ENCODE assay signal across 17 cellular contexts in genomic region chr16:11212819-11213196, GRCh38. TPM values are rescaled to one million over a fixed set of nuclear protein-coding genes. Genes with fewer than 3 reads are reported as not detected.
A peak's percentile ranks its signal among the peaks of the same experiment; 100 is the strongest.
DNase-seq lines count a peak whose midpoint lies in the region; ATAC-seq and TF ChIP-seq lines count a peak whose summit lies in the region.
"Had no signal": no experiment of that assay in that cellular context is flagged by ENCODE, and none has a peak within 500 bp of the region (broad histone marks: within the 10 kb centered on the region; RNA-seq: fewer than 3 reads in every experiment).

No MANE protein-coding gene starts in this region.

- TF ChIP-seq RAD21 in IMR-90 (IDR thresholded peaks at IDR 0.05; ENCODE audit: low read length): no peak

- H2BK15ac ChIP-seq in IMR-90 (ENCODE audit: low read depth, low read length): no peak overlapping the region

- H2BK120ac ChIP-seq in IMR-90 (ENCODE audit: low read depth, low read length): no peak overlapping the region

- H3K4me1 ChIP-seq in IMR-90 (ENCODE audit: control insufficient read depth, insufficient read depth, low read length) (no peaks in the 10 kb centered on the region), foreskin keratinocyte (peaks cover 19% of the 10 kb centered on the region)
- H3K4me1 ChIP-seq: pancreas had no signal

- intact Hi-C loops in IMR-90 (cut with micrococcal nuclease): no loop called here

- H3K9me3 Mint-ChIP-seq in activated T-cell treated with anti-CD3 and anti-CD28 coated beads, Interleukin-2, amount 50 U/mL, for 72 hours: peaks cover 4 to 12% of the 10 kb centered on the region in 2 donors
- H3K9me3 Mint-ChIP-seq in stimulated activated naive B cell treated with anti-CD40 and anti-IgM and Interleukin-4, amounts not matched to agents 10 μg/mL and 1 μg/mL and 100 μg/mL, for 72 hours: peaks cover 6 to 7% of the 10 kb centered on the region in 2 donors

- no peaks in the 10 kb centered on the region for H4K20me1 ChIP-seq in IMR-90 (ENCODE audit: insufficient read depth, low read length)

- H2AFZ ChIP-seq in IMR-90 (replicated peaks; ENCODE audit: low read length, poor library complexity): peak overlapping the region; percentile 58

- no peak overlapping the region for H3K4me3 Mint-ChIP-seq in activated T-cell treated with anti-CD3 and anti-CD28 coated beads, Interleukin-2, amount 50 U/mL, for 72 hours
- no peak overlapping the region for H3K4me3 Mint-ChIP-seq in stimulated activated naive B cell treated with anti-CD40 and anti-IgM and Interleukin-4, amounts not matched to agents 10 μg/mL and 1 μg/mL and 100 μg/mL, for 72 hours
- H3K4me3 Mint-ChIP-seq: activated CD4-positive, alpha-beta memory T cell treated with anti-CD3 and anti-CD28 coated beads for 36 hours had no signal

- H4K5ac ChIP-seq in IMR-90 (ENCODE audit: low read depth, low read length): no peak overlapping the region

- H2BK20ac ChIP-seq in IMR-90 (ENCODE audit: low read depth, low read length): no peak overlapping the region

- 90% methylated on average over 8 of the region's 14 CpGs; no CpG with 5 or more reads in 1 of the 2 experiments for WGBS in IMR-90 (ENCODE audit: extremely low coverage in 2 of 2, insufficient read length in 1 of 2), 2 experiments

- no peak overlapping the region for H3K4ac ChIP-seq in IMR-90 (ENCODE audit: low read depth, low read length)

- H4K8ac ChIP-seq in IMR-90 (ENCODE audit: low read depth in 2 of 2, low read length in 2 of 2): no peak overlapping the region

- no peak overlapping the region for H4K91ac ChIP-seq in IMR-90 (ENCODE audit: insufficient read depth, low read depth, low read length)

- no peaks in the 10 kb centered on the region for H3K36me3 ChIP-seq in IMR-90 (ENCODE audit: control insufficient read depth, insufficient read depth, low read length)
- H3K36me3 ChIP-seq: pancreas had no signal

- no peak overlapping the region for H3K56ac ChIP-seq in IMR-90 (ENCODE audit: extremely low read depth, insufficient read depth, low read length)

- no peak overlapping the region for H2AK9ac ChIP-seq in IMR-90 (replicated peaks; ENCODE audit: low read depth, low read length, poor library complexity)

- H3K79me1 ChIP-seq in IMR-90 (ENCODE audit: low read depth in 1 of 2, low read length in 2 of 2): no peaks in the 10 kb centered on the region

- H3K18ac ChIP-seq in IMR-90 (ENCODE audit: low read depth, low read length): no peak overlapping the region

- H3K9me3 ChIP-seq in IMR-90 (ENCODE audit: control insufficient read depth, insufficient read depth, low read length): peaks cover 12% of the 10 kb centered on the region
- H3K9me3 ChIP-seq: pancreas, SK-N-SH had no signal

- no peaks in the 10 kb centered on the region for H3K9me1 ChIP-seq in IMR-90 (ENCODE audit: insufficient read depth, low read length)

- no peaks in the 10 kb centered on the region for H3K27me3 Mint-ChIP-seq in activated T-cell treated with anti-CD3 and anti-CD28 coated beads, Interleukin-2, amount 50 U/mL, for 72 hours (ENCODE audit: low read depth)
- H3K27me3 Mint-ChIP-seq in stimulated activated naive B cell treated with anti-CD40 and anti-IgM and Interleukin-4, amounts not matched to agents 10 μg/mL and 1 μg/mL and 100 μg/mL, for 72 hours: peaks cover 9 to 12% of the 10 kb centered on the region in 2 donors
- H3K27me3 Mint-ChIP-seq: activated CD4-positive, alpha-beta memory T cell treated with anti-CD3 and anti-CD28 coated beads for 36 hours had no signal

- H3K27ac ChIP-seq in IMR-90 (ENCODE audit: insufficient read depth, low read length) (no peak overlapping the region), foreskin keratinocyte (peak overlapping the region; percentile 31)
- H3K27ac ChIP-seq: epithelial cell of prostate, pancreas had no signal

- no peak for TF ChIP-seq POLR2A in IMR-90 (IDR thresholded peaks at IDR 0.05; ENCODE audit: low read depth, low read length)

- H3K27me3 ChIP-seq in IMR-90 (ENCODE audit: control insufficient read depth, insufficient read depth, low read length) (peaks cover 5% of the 10 kb centered on the region; the same call in 1 of the 2 replicates), foreskin keratinocyte (no peaks in the 10 kb centered on the region)
- H3K27me3 ChIP-seq: pancreas had no signal

- H3K9ac ChIP-seq in IMR-90 (ENCODE audit: low read depth, low read length): no peak overlapping the region
- H3K9ac ChIP-seq: SK-N-SH had no signal

- TF ChIP-seq CTCF in IMR-90 (conservative IDR thresholded peaks at IDR 0.05; ENCODE audit: low read depth, low read length) (no peak), foreskin keratinocyte (conservative IDR thresholded peaks at IDR 0.05) (no peak)

- ATAC-seq in activated T-cell treated with anti-CD3 and anti-CD28 coated beads, Interleukin-2, amount 50 U/mL, for 72 hours (replicated peaks in 1 of 2): peak; percentile 19 to 24
- ATAC-seq in IMR-90 (ENCODE audit: low read depth) (no peak), foreskin keratinocyte (peak; percentile 76)
- ATAC-seq in stimulated activated naive B cell treated with anti-CD40 and anti-IgM and Interleukin-4, amounts not matched to agents 10 μg/mL and 1 μg/mL and 100 μg/mL, for 72 hours (replicated peaks): peak; percentile 47 to 64

- H3K4me1 Mint-ChIP-seq in activated T-cell treated with anti-CD3 and anti-CD28 coated beads, Interleukin-2, amount 50 U/mL, for 72 hours (ENCODE audit: low read depth): peaks cover 44% of the 10 kb centered on the region
- H3K4me1 Mint-ChIP-seq in stimulated activated naive B cell treated with anti-CD40 and anti-IgM and Interleukin-4, amounts not matched to agents 10 μg/mL and 1 μg/mL and 100 μg/mL, for 72 hours: peaks cover 34 to 51% of the 10 kb centered on the region in 2 donors

- no peak overlapping the region for H2BK5ac ChIP-seq in IMR-90 (ENCODE audit: low read depth, low read length, poor library complexity, severe bottlenecking)

- POLR2A ChIA-PET in IMR-90 (lab: Charles Lee; ENCODE audit: unreplicated experiment): no interaction called here

- in situ Hi-C loops in IMR-90 (cut with MboI; ENCODE audit: low sequenced_read_pairs): no loop called here

- H3K14ac ChIP-seq in IMR-90 (replicated peaks; ENCODE audit: low read depth, low read length): no peak overlapping the region

- H3K27ac Mint-ChIP-seq in activated T-cell treated with anti-CD3 and anti-CD28 coated beads, Interleukin-2, amount 50 U/mL, for 72 hours: no peak overlapping the region
- peak overlapping the region; percentile 62 for H3K27ac Mint-ChIP-seq in stimulated activated naive B cell treated with anti-CD40 and anti-IgM and Interleukin-4, amounts not matched to agents 10 μg/mL and 1 μg/mL and 100 μg/mL, for 72 hours
- H3K27ac Mint-ChIP-seq: activated CD4-positive, alpha-beta memory T cell treated with anti-CD3 and anti-CD28 coated beads for 36 hours had no signal

- CTCF ChIA-PET in IMR-90 (lab: Yijun Ruan, JAX): no interaction called here

- H3K4me3 ChIP-seq in IMR-90 (ENCODE audit: insufficient read depth, low read depth, low read length): no peak overlapping the region
- H3K4me3 ChIP-seq: pancreas had no signal

- peaks cover 16 to 22% of the 10 kb centered on the region in 2 donors for H3K36me3 Mint-ChIP-seq in activated T-cell treated with anti-CD3 and anti-CD28 coated beads, Interleukin-2, amount 50 U/mL, for 72 hours (ENCODE audit: insufficient read depth in 2 of 2)
- H3K36me3 Mint-ChIP-seq in stimulated activated naive B cell treated with anti-CD40 and anti-IgM and Interleukin-4, amounts not matched to agents 10 μg/mL and 1 μg/mL and 100 μg/mL, for 72 hours: peaks cover 1 to 16% of the 10 kb centered on the region in 2 donors

- H3K4me2 ChIP-seq in IMR-90 (ENCODE audit: low read depth, low read length): no peak overlapping the region
- H3K4me2 ChIP-seq: SK-N-SH had no signal

- dilution Hi-C loops in IMR-90 (cut with HindIII; ENCODE audit: low sequenced_read_pairs, unreplicated experiment): no loop called here

- no TSS peak for BruUV-seq in IMR-90 (replicated peaks; lab: Mats Ljungman, UMichigan)

- H3K23ac ChIP-seq in IMR-90 (ENCODE audit: low read depth, low read length): no peak overlapping the region

- no peak overlapping the region for H2AK5ac ChIP-seq in IMR-90 (ENCODE audit: low read depth, low read length)

- DNase-seq in activated T-cell treated with anti-CD3 and anti-CD28 coated beads, Interleukin-2, amount 50 U/mL, for 72 hours: no peak
- DNase-seq in activated T-cell treated with anti-CD3 and anti-CD28 coated beads for 4 hours: no peak
- DNase-seq in IMR-90: no peak
- no peak for DNase-seq in foreskin keratinocyte
- DNase-seq in stimulated activated naive B cell treated with anti-CD40 and anti-IgM and Interleukin-4, amounts not matched to agents 10 μg/mL and 1 μg/mL and 100 μg/mL, for 72 hours: peak; percentile 45
- no peak for DNase-seq in inferior parietal cortex (ENCODE audit: extremely low spot score)
- DNase-seq in NCI-H510A treated with DMSO at 0.1 percent for 48 hours (lab: John Stamatoyannopoulos, UW): no peak
- DNase-seq in NCI-H1930 (lab: John Stamatoyannopoulos, UW): no peak
- DNase-seq: activated CD4-positive, alpha-beta memory T cell treated with anti-CD3 and anti-CD28 coated beads for 36 hours; anterior cingulate cortex; Calu3; NCI-H1048; NCI-H2227 treated with DMSO at 0.1 percent for 48 hours; pancreas had no signal

TF ChIP-seq in IMR-90, 13 proteins besides CTCF, POLR2A, EP300 and RAD21 (continues in another document):
- TF ChIP-seq FOS (IDR thresholded peaks at IDR 0.05; ENCODE audit: low read depth, low read length) (no peak), CEBPB (IDR thresholded peaks at IDR 0.05; ENCODE audit: low read depth, low read length) (no peak), USF2 (IDR thresholded peaks at IDR 0.05; ENCODE audit: low read depth, low read length) (no peak)

RNA-seq across cellular contexts. Expression of gene SOCS1, which starts 43.2 kb away (rescaled TPM):
- total RNA-seq in activated T-cell treated with anti-CD3 and anti-CD28 coated beads, Interleukin-2, amount 50 U/mL, for 72 hours: 100 to 1,000 TPM in 1 of 2 donors, 10 to 100 TPM in 1; 93.7 to 126 TPM
- total RNA-seq in IMR-90 (2012; rRNA removed) (2.0 and 2.2 TPM in 2 replicates), foreskin keratinocyte (5.2 and 6.3 TPM in 2 replicates)
- polyA plus RNA-seq in IMR-90 (2012; rRNA removed) (19.9 and 22.0 TPM in 2 replicates), foreskin keratinocyte (8.8 and 13.1 TPM in 2 replicates)
- 42.9 and 94.9 TPM in 2 replicates for polyA plus RNA-seq in IMR-90 (2012; cell fraction: cytosol; rRNA removed)
- polyA plus RNA-seq in IMR-90 (2012; cell fraction: nucleus; rRNA removed; ENCODE audit: low replicate concordance): 109 and 179 TPM in 2 replicates

RNA-seq across cellular contexts. Expression of gene TNP2, which starts 56.3 kb away (rescaled TPM):
- not detected for total RNA-seq in activated T-cell treated with anti-CD3 and anti-CD28 coated beads, Interleukin-2, amount 50 U/mL, for 72 hours
- total RNA-seq in IMR-90 (2012; rRNA removed) (not detected in 2 replicates), foreskin keratinocyte (not detected in 2 replicates)
- polyA plus RNA-seq in IMR-90 (2012; rRNA removed) (not detected in 2 replicates), foreskin keratinocyte (not detected in 2 replicates)
- not detected in 2 replicates for polyA plus RNA-seq in IMR-90 (2012; cell fraction: cytosol; rRNA removed)
- not detected in 2 replicates for polyA plus RNA-seq in IMR-90 (2012; cell fraction: nucleus; rRNA removed; ENCODE audit: low replicate concordance)
- total RNA-seq: activated CD4-positive, alpha-beta memory T cell treated with anti-CD3 and anti-CD28 coated beads for 36 hours; Calu3; pancreas; subcutaneous adipose tissue had no signal
- polyA plus RNA-seq: pancreas, SK-N-SH had no signal

Comparison
In these comparisons a context has a peak if more than half of its experiments do, and no peak if none do; other contexts are left out.
1. RNA of gene SOCS1, which starts 43.2 kb away (total RNA-seq): 93.7 to 126 TPM in activated T-cell treated with anti-CD3 and anti-CD28 coated beads, Interleukin-2, amount 50 U/mL, for 72 hours; 5.2 to 6.3 TPM in foreskin keratinocyte and 2.0 to 2.2 TPM in IMR-90; every median in the first group is over 10 times any median in the second.